In the genomic region with DNA sequence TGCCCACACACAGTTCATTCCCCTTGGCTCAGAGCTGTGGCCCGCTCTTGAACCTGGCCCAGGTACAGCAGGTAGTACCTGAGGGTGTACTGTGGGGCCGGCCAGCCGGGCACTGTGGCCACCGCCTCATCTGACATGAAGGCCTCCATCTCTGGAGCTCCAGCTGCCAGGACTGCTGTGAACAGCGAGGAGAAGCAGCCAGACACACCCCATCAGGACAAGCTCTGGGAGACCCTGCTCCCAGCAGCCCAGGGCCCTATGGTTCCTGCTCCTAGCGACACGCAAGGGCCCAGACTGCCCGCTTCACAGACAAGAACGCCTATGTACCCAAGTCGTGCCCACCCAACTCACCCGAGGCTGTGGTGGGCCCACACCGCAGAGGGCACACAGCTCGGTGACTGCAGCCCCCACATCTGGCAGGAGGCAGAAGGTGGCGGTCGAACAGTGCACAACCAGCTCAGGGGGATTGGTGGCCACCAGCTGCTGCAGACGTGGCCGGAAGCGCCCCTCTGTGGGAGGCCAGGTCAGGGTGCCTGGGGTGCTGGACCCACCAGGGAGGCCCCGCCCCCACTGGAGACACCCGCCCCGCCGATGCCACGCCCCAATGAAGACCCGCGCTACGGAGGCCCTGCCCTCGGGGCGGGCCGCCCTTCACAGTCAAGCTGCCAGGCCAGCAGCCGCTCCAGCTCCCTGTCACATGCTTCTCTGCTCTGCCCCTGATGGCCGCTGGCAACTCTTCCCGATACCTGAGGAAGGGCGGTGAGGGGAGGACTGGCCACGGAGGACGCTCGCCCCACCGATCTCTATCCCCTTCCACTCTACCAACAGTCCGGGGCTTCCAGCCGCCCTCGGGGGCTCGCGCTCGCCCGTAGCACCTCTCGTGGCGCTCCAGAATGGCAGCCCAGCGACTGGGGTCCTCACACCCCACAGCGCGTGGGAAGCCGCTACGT, we compare ENCODE assay signal across 1 cellular context.
TF ChIP-seq lines count a peak whose summit lies in the region.

No MANE protein-coding gene starts in this region.

TF ChIP-seq in HepG2, 621 proteins besides CTCF, POLR2A, EP300 and RAD21 (continued from another document and continues in another):
- no peak for TF ChIP-seq KIAA2018 (CRISPR knock-in tag; IDR thresholded peaks at IDR 0.05; ENCODE audit: borderline replicate concordance)
- TF ChIP-seq ATF2 (CRISPR knock-in tag; IDR thresholded peaks at IDR 0.05): peak; percentile 21; the same call in 1 of the 2 replicates
- TF ChIP-seq KDM1A (CRISPR knock-in tag; IDR thresholded peaks at IDR 0.05): no peak
- TF ChIP-seq ZBTB42 (CRISPR knock-in tag; IDR thresholded peaks at IDR 0.05): peak; percentile 41; the same call in 1 of the 2 replicates
- 0 out of 2 replicates have a peak, but pooled peaks have one; percentile 43 for TF ChIP-seq MTA1 (CRISPR knock-in tag; IDR thresholded peaks at IDR 0.05; ENCODE audit: borderline replicate concordance)
- TF ChIP-seq, protein P1, sequence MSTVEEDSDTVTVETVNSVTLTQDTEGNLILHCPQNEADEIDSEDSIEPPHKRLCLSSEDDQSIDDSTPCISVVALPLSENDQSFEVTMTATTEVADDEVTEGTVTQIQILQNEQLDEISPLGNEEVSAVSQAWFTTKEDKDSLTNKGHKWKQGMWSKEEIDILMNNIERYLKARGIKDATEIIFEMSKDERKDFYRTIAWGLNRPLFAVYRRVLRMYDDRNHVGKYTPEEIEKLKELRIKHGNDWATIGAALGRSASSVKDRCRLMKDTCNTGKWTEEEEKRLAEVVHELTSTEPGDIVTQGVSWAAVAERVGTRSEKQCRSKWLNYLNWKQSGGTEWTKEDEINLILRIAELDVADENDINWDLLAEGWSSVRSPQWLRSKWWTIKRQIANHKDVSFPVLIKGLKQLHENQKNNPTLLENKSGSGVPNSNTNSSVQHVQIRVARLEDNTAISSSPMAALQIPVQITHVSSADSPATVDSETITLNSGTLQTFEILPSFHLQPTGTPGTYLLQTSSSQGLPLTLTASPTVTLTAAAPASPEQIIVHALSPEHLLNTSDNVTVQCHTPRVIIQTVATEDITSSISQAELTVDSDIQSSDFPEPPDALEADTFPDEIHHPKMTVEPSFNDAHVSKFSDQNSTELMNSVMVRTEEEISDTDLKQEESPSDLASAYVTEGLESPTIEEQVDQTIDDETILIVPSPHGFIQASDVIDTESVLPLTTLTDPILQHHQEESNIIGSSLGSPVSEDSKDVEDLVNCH (CRISPR knock-in tag; IDR thresholded peaks at IDR 0.05): no peak
- no peak for TF ChIP-seq FOXM1 (CRISPR knock-in tag; IDR thresholded peaks at IDR 0.05)
- TF ChIP-seq KLF11 (CRISPR knock-in tag; IDR thresholded peaks at IDR 0.05): no peak
- TF ChIP-seq, protein P2, sequence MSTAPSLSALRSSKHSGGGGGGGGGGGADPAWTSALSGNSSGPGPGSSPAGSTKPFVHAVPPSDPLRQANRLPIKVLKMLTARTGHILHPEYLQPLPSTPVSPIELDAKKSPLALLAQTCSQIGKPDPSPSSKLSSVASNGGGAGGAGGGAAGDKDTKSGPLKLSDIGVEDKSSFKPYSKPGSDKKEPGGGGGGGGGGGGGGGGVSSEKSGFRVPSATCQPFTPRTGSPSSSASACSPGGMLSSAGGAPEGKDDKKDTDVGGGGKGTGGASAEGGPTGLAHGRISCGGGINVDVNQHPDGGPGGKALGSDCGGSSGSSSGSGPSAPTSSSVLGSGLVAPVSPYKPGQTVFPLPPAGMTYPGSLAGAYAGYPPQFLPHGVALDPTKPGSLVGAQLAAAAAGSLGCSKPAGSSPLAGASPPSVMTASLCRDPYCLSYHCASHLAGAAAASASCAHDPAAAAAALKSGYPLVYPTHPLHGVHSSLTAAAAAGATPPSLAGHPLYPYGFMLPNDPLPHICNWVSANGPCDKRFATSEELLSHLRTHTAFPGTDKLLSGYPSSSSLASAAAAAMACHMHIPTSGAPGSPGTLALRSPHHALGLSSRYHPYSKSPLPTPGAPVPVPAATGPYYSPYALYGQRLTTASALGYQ (CRISPR knock-in tag; IDR thresholded peaks at IDR 0.05): no peak
- no peak for TF ChIP-seq CENPX (CRISPR knock-in tag; IDR thresholded peaks at IDR 0.05)
- TF ChIP-seq ZSCAN30 (CRISPR knock-in tag; IDR thresholded peaks at IDR 0.05): no peak
- peak; percentile 77 for TF ChIP-seq DMAP1 (CRISPR knock-in tag; IDR thresholded peaks at IDR 0.05)
- TF ChIP-seq ZNF3 (CRISPR knock-in tag; IDR thresholded peaks at IDR 0.05): no peak
- TF ChIP-seq, protein P3, sequence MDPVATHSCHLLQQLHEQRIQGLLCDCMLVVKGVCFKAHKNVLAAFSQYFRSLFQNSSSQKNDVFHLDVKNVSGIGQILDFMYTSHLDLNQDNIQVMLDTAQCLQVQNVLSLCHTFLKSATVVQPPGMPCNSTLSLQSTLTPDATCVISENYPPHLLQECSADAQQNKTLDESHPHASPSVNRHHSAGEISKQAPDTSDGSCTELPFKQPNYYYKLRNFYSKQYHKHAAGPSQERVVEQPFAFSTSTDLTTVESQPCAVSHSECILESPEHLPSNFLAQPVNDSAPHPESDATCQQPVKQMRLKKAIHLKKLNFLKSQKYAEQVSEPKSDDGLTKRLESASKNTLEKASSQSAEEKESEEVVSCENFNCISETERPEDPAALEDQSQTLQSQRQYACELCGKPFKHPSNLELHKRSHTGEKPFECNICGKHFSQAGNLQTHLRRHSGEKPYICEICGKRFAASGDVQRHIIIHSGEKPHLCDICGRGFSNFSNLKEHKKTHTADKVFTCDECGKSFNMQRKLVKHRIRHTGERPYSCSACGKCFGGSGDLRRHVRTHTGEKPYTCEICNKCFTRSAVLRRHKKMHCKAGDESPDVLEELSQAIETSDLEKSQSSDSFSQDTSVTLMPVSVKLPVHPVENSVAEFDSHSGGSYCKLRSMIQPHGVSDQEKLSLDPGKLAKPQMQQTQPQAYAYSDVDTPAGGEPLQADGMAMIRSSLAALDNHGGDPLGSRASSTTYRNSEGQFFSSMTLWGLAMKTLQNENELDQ (CRISPR knock-in tag; IDR thresholded peaks at IDR 0.05; ENCODE audit: borderline replicate concordance): no peak
- TF ChIP-seq, protein P4, sequence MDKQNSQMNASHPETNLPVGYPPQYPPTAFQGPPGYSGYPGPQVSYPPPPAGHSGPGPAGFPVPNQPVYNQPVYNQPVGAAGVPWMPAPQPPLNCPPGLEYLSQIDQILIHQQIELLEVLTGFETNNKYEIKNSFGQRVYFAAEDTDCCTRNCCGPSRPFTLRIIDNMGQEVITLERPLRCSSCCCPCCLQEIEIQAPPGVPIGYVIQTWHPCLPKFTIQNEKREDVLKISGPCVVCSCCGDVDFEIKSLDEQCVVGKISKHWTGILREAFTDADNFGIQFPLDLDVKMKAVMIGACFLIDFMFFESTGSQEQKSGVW (CRISPR knock-in tag; IDR thresholded peaks at IDR 0.05; ENCODE audit: borderline replicate concordance): no peak
- TF ChIP-seq ZNF878 (CRISPR knock-in tag; IDR thresholded peaks at IDR 0.05): no peak
- TF ChIP-seq GMEB2 (CRISPR knock-in tag; IDR thresholded peaks at IDR 0.05; ENCODE audit: low read depth): no peak
- TF ChIP-seq ZNF512 (CRISPR knock-in tag; IDR thresholded peaks at IDR 0.05): 0 out of 2 replicates have a peak, but pooled peaks have one; percentile 12
- TF ChIP-seq KLF15 (CRISPR knock-in tag; IDR thresholded peaks at IDR 0.05; ENCODE audit: borderline replicate concordance): no peak
